11 cellular contexts compared by ENCODE assay signal in genomic region chr15:77836116-77836798, GRCh38.
A peak's percentile ranks its signal among the peaks of the same experiment; 100 is the strongest.
DNase-seq lines count a peak whose midpoint lies in the region; ATAC-seq and TF ChIP-seq lines count a peak whose summit lies in the region.
"Had no signal": no experiment of that assay in that cellular context is flagged by ENCODE, and none has a peak within 500 bp of the region (broad histone marks: within the 10 kb centered on the region; RNA-seq: fewer than 3 reads in every experiment).

No MANE protein-coding gene starts in this region.

- H3K27ac ChIP-seq in PC-3 (ENCODE audit: low read length) (no peak overlapping the region), ascending aorta (no peak overlapping the region), hepatocyte (no peak overlapping the region)
- H3K27ac ChIP-seq: gastroesophageal sphincter, right atrium auricular region had no signal

- H3K4me3 ChIP-seq in PC-3 (ENCODE audit: low read length) (no peak overlapping the region), fibroblast of villous mesenchyme (ENCODE audit: low read depth, low read length) (no peak overlapping the region), ascending aorta (no peak overlapping the region), hepatocyte (no peak overlapping the region)
- H3K4me3 ChIP-seq: gastroesophageal sphincter, right atrium auricular region had no signal

- no peak for TF ChIP-seq CTCF in GM10266 (IDR thresholded peaks at IDR 0.05; ENCODE audit: control insufficient read depth, insufficient read depth, low read depth, missing control alignments)
- TF ChIP-seq CTCF in PC-3 (conservative IDR thresholded peaks at IDR 0.05; ENCODE audit: low read depth, low read length), result no peak
- no peak for TF ChIP-seq CTCF in fibroblast of villous mesenchyme (IDR thresholded peaks at IDR 0.05; ENCODE audit: insufficient read depth, low read depth, low read length)
- TF ChIP-seq CTCF in ascending aorta (IDR thresholded peaks at IDR 0.05), result no peak
- TF ChIP-seq CTCF in hepatocyte (IDR thresholded peaks at IDR 0.05; ENCODE audit: poor library complexity), result no peak

- no peaks in the 10 kb centered on the region for H3K79me2 ChIP-seq in PC-3 (ENCODE audit: low read length)
- H3K79me2 ChIP-seq in hepatocyte, result no peaks in the 10 kb centered on the region

- no TSS peak for BruUV-seq in PC-3 (replicated peaks; lab: Mats Ljungman, UMichigan)

- H3K9me3 ChIP-seq in PC-3 (ENCODE audit: low read length) (no peaks in the 10 kb centered on the region), ascending aorta (no peaks in the 10 kb centered on the region), hepatocyte (ENCODE audit: low read depth) (no peaks in the 10 kb centered on the region)
- H3K9me3 ChIP-seq: gastroesophageal sphincter, right atrium auricular region had no signal

- ATAC-seq in PC-3 (no peak), HG03135 (IDR thresholded peaks at IDR 0.05; ENCODE audit: unreplicated experiment) (no peak)
- ATAC-seq: gastroesophageal sphincter had no signal

- POLR2A ChIA-PET in PC-3 (lab: Charles Lee; ENCODE audit: unreplicated experiment), result no interaction called here

- peaks cover 17% of the 10 kb centered on the region for H3K27me3 ChIP-seq in PC-3 (ENCODE audit: low read length)
- H3K27me3 ChIP-seq in ascending aorta, result no peaks in the 10 kb centered on the region
- no peaks in the 10 kb centered on the region for H3K27me3 ChIP-seq in hepatocyte
- H3K27me3 ChIP-seq: right atrium auricular region had no signal

- H3K4me1 ChIP-seq in PC-3 (ENCODE audit: insufficient read depth, low read length), result peaks cover 6% of the 10 kb centered on the region
- H3K4me1 ChIP-seq in ascending aorta, result no peaks in the 10 kb centered on the region
- no peaks in the 10 kb centered on the region for H3K4me1 ChIP-seq in hepatocyte (ENCODE audit: insufficient read depth)
- H3K4me1 ChIP-seq: gastroesophageal sphincter, right atrium auricular region had no signal

- peak; percentile 69 for DNase-seq in D341Med (ENCODE audit: low spot score)
- DNase-seq in GM10266 (ENCODE audit: extremely low spot score), result peak; percentile 77
- peak; percentile 7 for DNase-seq in PC-3
- DNase-seq in fibroblast of villous mesenchyme (ENCODE audit: low read depth), result peak; percentile 28
- no peak for DNase-seq in ascending aorta (ENCODE audit: low spot score in 2 of 2)
- DNase-seq in retina, result no peak
- no peak for DNase-seq in hepatocyte (ENCODE audit: low spot score)
- DNase-seq: NCI-H345 had no signal

- WGBS in hepatocyte (ENCODE audit: low lambda C conversion rate, missing lambda C conversion rate), result 51% methylated on average over 8 of the region's 8 CpGs

- H4K20me1 ChIP-seq in PC-3 (ENCODE audit: low read length) (no peaks in the 10 kb centered on the region), hepatocyte (ENCODE audit: insufficient read depth, poor library complexity, severe bottlenecking) (no peaks in the 10 kb centered on the region)

- H3K4me2 ChIP-seq in PC-3 (ENCODE audit: low read length), result no peak overlapping the region
- no peak overlapping the region for H3K4me2 ChIP-seq in hepatocyte

- no peaks in the 10 kb centered on the region for H3F3A ChIP-seq in PC-3 (ENCODE audit: low read length, unreplicated experiment)

- H3K9me2 ChIP-seq in PC-3 (replicated peaks; ENCODE audit: low read length), result no peaks in the 10 kb centered on the region
- H3K9me2 ChIP-seq in hepatocyte (replicated peaks; ENCODE audit: insufficient read depth), result no peaks in the 10 kb centered on the region

- intact Hi-C loops in PC-3 (cut with micrococcal nuclease), result no loop called here
- intact Hi-C loops in ascending aorta (cut with DNase I), result no loop called here

- H2AFZ ChIP-seq in PC-3 (ENCODE audit: low read length) (no peak overlapping the region), hepatocyte (no peak overlapping the region)

- no peaks in the 10 kb centered on the region for H3K36me3 ChIP-seq in PC-3 (ENCODE audit: low read depth, low read length)
- H3K36me3 ChIP-seq in ascending aorta, result no peaks in the 10 kb centered on the region
- no peaks in the 10 kb centered on the region for H3K36me3 ChIP-seq in hepatocyte (replicated peaks; ENCODE audit: insufficient read depth, low read depth)
- H3K36me3 ChIP-seq: gastroesophageal sphincter, right atrium auricular region had no signal

- CTCF ChIA-PET in PC-3 (lab: Charles Lee), result no interaction called here

- no peak overlapping the region for H3K9ac ChIP-seq in PC-3 (ENCODE audit: low read length)

Comparison
In these comparisons a context has a peak if more than half of its experiments do, and no peak if none do; other contexts are left out.
1. DNase-seq: peak in D341Med (single experiment), GM10266 (single experiment), PC-3 (single experiment) and fibroblast of villous mesenchyme (single experiment); none in ascending aorta (0 of 2), retina (single experiment) and hepatocyte (single experiment).